15 cellular contexts compared by ENCODE assay signal in genomic region chr10:71502851-71503250, GRCh38.
"Had no signal": no experiment of that assay in that cellular context is flagged by ENCODE, and none has a peak within 500 bp of the region (broad histone marks: within the 10 kb centered on the region; RNA-seq: fewer than 3 reads in every experiment).

No MANE protein-coding gene starts in this region.

- DNase-seq: NCI-H1048, NCI-H1105, NCI-H1417, NCI-H146, NCI-H1694 treated with DMSO at 0.1 percent for 48 hours, NCI-H1930, NCI-H2081, NCI-H2171, NCI-H524, NCI-H526 treated with DMSO at 0.1 percent for 48 hours, NCI-H774, RPMI8226, SHP77, SK-N-SH, SW 1271 had no signal

- H3K4me2 ChIP-seq: SK-N-SH had no signal

- H3K9ac ChIP-seq: SK-N-SH had no signal

- H3K9me3 ChIP-seq: SK-N-SH had no signal
